Comparison of ENCODE assay signal across 12 cellular contexts in genomic region chr6:159170999-159171712, GRCh38. TPM values are rescaled to one million over a fixed set of nuclear protein-coding genes. Genes with fewer than 3 reads are reported as not detected.
DNase-seq lines count a peak whose midpoint lies in the region; ATAC-seq and TF ChIP-seq lines count a peak whose summit lies in the region.
"Had no signal": no experiment of that assay in that cellular context is flagged by ENCODE, and none has a peak within 500 bp of the region (broad histone marks: within the 10 kb centered on the region; RNA-seq: fewer than 3 reads in every experiment).

No MANE protein-coding gene starts in this region.

- H3K4me2 ChIP-seq in SK-N-SH, result peak overlapping the region; percentile 30; the same call in 1 of the 2 replicates

- H3K36me3 ChIP-seq in SK-N-SH (replicated peaks in 1 of 2; ENCODE audit: control insufficient read depth in 1 of 2, insufficient read depth in 2 of 2, low read length in 1 of 2), result no peaks in the 10 kb centered on the region
- H3K36me3 ChIP-seq in brain microvascular endothelial cell (replicated peaks), result no peaks in the 10 kb centered on the region
- H3K36me3 ChIP-seq in tibial artery, result no peaks in the 10 kb centered on the region
- no peaks in the 10 kb centered on the region for H3K36me3 ChIP-seq in mucosa of descending colon (ENCODE audit: low read depth)
- H3K36me3 ChIP-seq in prostate gland, result no peaks in the 10 kb centered on the region
- H3K36me3 ChIP-seq: tibial nerve had no signal

- H3K4me3 Mint-ChIP-seq in immature natural killer cell, result peak overlapping the region in 4 of 5 donors; percentile 25 to 60 (median 55)

- POLR2A ChIA-PET in SK-N-SH (lab: Yijun Ruan, JAX), result no interaction called here

- no peaks in the 10 kb centered on the region for H3K9me3 Mint-ChIP-seq in immature natural killer cell

- TF ChIP-seq POLR2A in prostate gland (IDR thresholded peaks at IDR 0.05), result no peak

- no peaks in the 10 kb centered on the region for H3K36me3 Mint-ChIP-seq in immature natural killer cell

- no peak for TF ChIP-seq CTCF in SK-N-SH (IDR thresholded peaks at IDR 0.05)
- no peak for TF ChIP-seq CTCF in brain microvascular endothelial cell (IDR thresholded peaks at IDR 0.05; ENCODE audit: low read depth, low read length, missing control alignments)
- no peak for TF ChIP-seq CTCF in tibial artery (IDR thresholded peaks at IDR 0.05)
- TF ChIP-seq CTCF in mucosa of descending colon (IDR thresholded peaks at IDR 0.05), result no peak
- no peak for TF ChIP-seq CTCF in prostate gland (IDR thresholded peaks at IDR 0.05)

- H3K27me3 ChIP-seq in SK-N-SH (ENCODE audit: insufficient read depth), result peaks cover 68% of the 10 kb centered on the region
- peaks cover 13% of the 10 kb centered on the region for H3K27me3 ChIP-seq in brain microvascular endothelial cell (replicated peaks)
- peaks cover 0 to 30% of the 10 kb centered on the region in 2 donors for H3K27me3 ChIP-seq in tibial artery
- H3K27me3 ChIP-seq in prostate gland (replicated peaks; ENCODE audit: insufficient read depth), result peaks cover 29% of the 10 kb centered on the region

- TF ChIP-seq EP300 in SK-N-SH (IDR thresholded peaks at IDR 0.05; ENCODE audit: borderline replicate concordance in 1 of 2, low read depth in 1 of 2, low read length in 1 of 2), result no peak

- H3K9ac ChIP-seq in SK-N-SH, result no peak overlapping the region

- no peaks in the 10 kb centered on the region for H4K20me1 ChIP-seq in SK-N-SH (ENCODE audit: insufficient read depth)

- peaks cover 11 to 29% (median 23%) of the 10 kb centered on the region in 3 donors for H3K27me3 Mint-ChIP-seq in immature natural killer cell (ENCODE audit: low read depth in 3 of 3)

- WGBS in SK-N-SH (ENCODE audit: low lambda C conversion rate), result 23% methylated on average over 13 of the region's 13 CpGs
- 34% methylated on average over 13 of the region's 13 CpGs for WGBS in prostate gland

- no peaks in the 10 kb centered on the region for H3F3A ChIP-seq in SK-N-SH (replicated peaks; ENCODE audit: insufficient read depth)

- intact Hi-C loops in tibial artery (cut with DNase I; ENCODE audit: low total_unique reads) (loop anchor here (5.0 kb wide), 1 partner anchor 291 kb away; no protein-coding TSS in a partner anchor), mucosa of descending colon (cut with DNase I, micrococcal nuclease) (loop anchor here (5.0 to 10.0 kb wide), 2 partner anchors 481 to 484 kb away; no protein-coding TSS in a partner anchor), prostate gland (cut with DNase I) (no loop called here)

- H3K4me1 ChIP-seq in SK-N-SH (ENCODE audit: control insufficient read depth in 1 of 2, insufficient read depth in 2 of 2, low read depth in 1 of 2, low read length in 1 of 2) (peaks cover 0 to 2% of the 10 kb centered on the region in 2 experiments; a peak in 1 of 4 replicates), tibial artery (peaks cover 0 to 32% (median 24%) of the 10 kb centered on the region in 4 donors), mucosa of descending colon (ENCODE audit: low read depth) (peaks cover 7% of the 10 kb centered on the region), prostate gland (replicated peaks) (no peaks in the 10 kb centered on the region)

- H3K27ac Mint-ChIP-seq in immature natural killer cell, result no peak overlapping the region

- H3K4me3 ChIP-seq in SK-N-SH (ENCODE audit: low read depth in 2 of 2, low read length in 1 of 2), result peak overlapping the region in 1 of 2 experiments; percentile 14; a peak in 1 of 4 replicates
- no peak overlapping the region for H3K4me3 ChIP-seq in brain microvascular endothelial cell (ENCODE audit: low read depth, low read length)
- H3K4me3 ChIP-seq in tibial artery, result peak overlapping the region; percentile 19 to 55
- H3K4me3 ChIP-seq in mucosa of descending colon, result no peak overlapping the region
- H3K4me3 ChIP-seq in prostate gland, result no peak overlapping the region

- H3K9me3 ChIP-seq in SK-N-SH (no peaks in the 10 kb centered on the region), tibial artery (no peaks in the 10 kb centered on the region), mucosa of descending colon (no peaks in the 10 kb centered on the region), prostate gland (no peaks in the 10 kb centered on the region)
- H3K9me3 ChIP-seq: tibial nerve had no signal

- CTCF ChIA-PET in SK-N-SH (lab: Yijun Ruan, JAX), result interaction anchor here (0.7 to 5.5 kb wide), 6 partner anchors 21 to 297 kb away, joined by 3 to 85 read pairs (median 16); no protein-coding TSS in a partner anchor

- H3K27ac ChIP-seq in SK-N-SH (ENCODE audit: low read depth in 2 of 2, low read length in 1 of 2) (no peak overlapping the region), brain microvascular endothelial cell (no peak overlapping the region), tibial artery (no peak overlapping the region), prostate gland (no peak overlapping the region)
- H3K27ac ChIP-seq: 22Rv1 had no signal

- H3K4me1 Mint-ChIP-seq in immature natural killer cell, result peaks cover 11 to 23% of the 10 kb centered on the region in 2 donors

- TF ChIP-seq RAD21 in SK-N-SH (IDR thresholded peaks at IDR 0.05; ENCODE audit: low read length), result no peak

- H3K9me2 ChIP-seq in SK-N-SH, result no peaks in the 10 kb centered on the region

- in situ Hi-C loops in brain microvascular endothelial cell (cut with HindIII; ENCODE audit: low pct_ligation_motif_present, low sequenced_read_pairs), result loop anchor here (25.0 kb wide), 1 partner anchor 466 kb away; no protein-coding TSS in a partner anchor

- no peak overlapping the region for H2AFZ ChIP-seq in SK-N-SH (ENCODE audit: low read depth)

- no peaks in the 10 kb centered on the region for H3K79me2 ChIP-seq in SK-N-SH (ENCODE audit: insufficient read depth)

- ATAC-seq in SK-N-SH treated with all-trans-retinoic acid at 6 μM for 48 hours, result no peak
- ATAC-seq in mucosa of descending colon, result no peak
- ATAC-seq: Panc1 had no signal

- DNase-seq in SK-N-SH (no peak), brain microvascular endothelial cell (peak; percentile 84), immature natural killer cell (no peak), tibial artery (peak in 1 of 2 donors; percentile 30), mucosa of descending colon (no peak), prostate gland (ENCODE audit: low spot score) (no peak), GM19240 (ENCODE audit: insufficient read length, low spot score) (no peak)
- DNase-seq: nucleus accumbens had no signal

TF ChIP-seq in SK-N-SH, 30 proteins besides CTCF, POLR2A, EP300 and RAD21 (continues in another document):
- TF ChIP-seq MEF2A (IDR thresholded peaks at IDR 0.05; ENCODE audit: borderline replicate concordance, low read depth), result no peak

TF ChIP-seq in SK-N-SH treated with all-trans-retinoic acid at 6 μM for 48 hours, 23 proteins besides CTCF, POLR2A, EP300 and RAD21 (continues in another document):
- no peak for TF ChIP-seq CSRNP3 (CRISPR knock-in tag; IDR thresholded peaks at IDR 0.05)
- no peak for TF ChIP-seq ZFP3 (CRISPR knock-in tag; IDR thresholded peaks at IDR 0.05)
- TF ChIP-seq ZNF70 (CRISPR knock-in tag; IDR thresholded peaks at IDR 0.05), result no peak
- TF ChIP-seq POU6F1 (CRISPR knock-in tag; IDR thresholded peaks at IDR 0.05; ENCODE audit: borderline replicate concordance, low read depth), result no peak
- TF ChIP-seq SNAI2 (CRISPR knock-in tag; IDR thresholded peaks at IDR 0.05), result no peak
- TF ChIP-seq ZNF8 (CRISPR knock-in tag; IDR thresholded peaks at IDR 0.05), result no peak
- no peak for TF ChIP-seq ESRRG (CRISPR knock-in tag; IDR thresholded peaks at IDR 0.05)
- no peak for TF ChIP-seq ZFP30 (CRISPR knock-in tag; IDR thresholded peaks at IDR 0.05)
- TF ChIP-seq PPARA (CRISPR knock-in tag; IDR thresholded peaks at IDR 0.05; ENCODE audit: borderline replicate concordance), result no peak

RNA-seq across cellular contexts. Expression of gene FNDC1, which starts 2.0 kb away (rescaled TPM):
- not detected in 2 replicates for polyA plus RNA-seq in SK-N-SH (2012; rRNA removed)
- not detected in 2 replicates for polyA plus RNA-seq in SK-N-SH (2012; cell fraction: cytosol; rRNA removed)
- not detected in 2 replicates for polyA plus RNA-seq in SK-N-SH (2012; cell fraction: nucleus; rRNA removed)
- not detected for polyA plus RNA-seq in immature natural killer cell
- total RNA-seq in mucosa of descending colon, result 1 to 10 TPM in 1 of 3 donors, under 1 TPM in 2; 0.64 to 6.6 (median 0.89) TPM
- under 1 TPM; 0.09 to 0.51 TPM for total RNA-seq in prostate gland

Comparison
In these comparisons a context has a peak if more than half of its experiments do, and no peak if none do; other contexts are left out.
1. H3K4me3 ChIP-seq: peak in tibial artery (2 of 2); none in brain microvascular endothelial cell (single experiment), mucosa of descending colon (single experiment) and prostate gland (0 of 2).